Comparison of ENCODE assay signal across 8 cellular contexts in the genomic region with DNA sequence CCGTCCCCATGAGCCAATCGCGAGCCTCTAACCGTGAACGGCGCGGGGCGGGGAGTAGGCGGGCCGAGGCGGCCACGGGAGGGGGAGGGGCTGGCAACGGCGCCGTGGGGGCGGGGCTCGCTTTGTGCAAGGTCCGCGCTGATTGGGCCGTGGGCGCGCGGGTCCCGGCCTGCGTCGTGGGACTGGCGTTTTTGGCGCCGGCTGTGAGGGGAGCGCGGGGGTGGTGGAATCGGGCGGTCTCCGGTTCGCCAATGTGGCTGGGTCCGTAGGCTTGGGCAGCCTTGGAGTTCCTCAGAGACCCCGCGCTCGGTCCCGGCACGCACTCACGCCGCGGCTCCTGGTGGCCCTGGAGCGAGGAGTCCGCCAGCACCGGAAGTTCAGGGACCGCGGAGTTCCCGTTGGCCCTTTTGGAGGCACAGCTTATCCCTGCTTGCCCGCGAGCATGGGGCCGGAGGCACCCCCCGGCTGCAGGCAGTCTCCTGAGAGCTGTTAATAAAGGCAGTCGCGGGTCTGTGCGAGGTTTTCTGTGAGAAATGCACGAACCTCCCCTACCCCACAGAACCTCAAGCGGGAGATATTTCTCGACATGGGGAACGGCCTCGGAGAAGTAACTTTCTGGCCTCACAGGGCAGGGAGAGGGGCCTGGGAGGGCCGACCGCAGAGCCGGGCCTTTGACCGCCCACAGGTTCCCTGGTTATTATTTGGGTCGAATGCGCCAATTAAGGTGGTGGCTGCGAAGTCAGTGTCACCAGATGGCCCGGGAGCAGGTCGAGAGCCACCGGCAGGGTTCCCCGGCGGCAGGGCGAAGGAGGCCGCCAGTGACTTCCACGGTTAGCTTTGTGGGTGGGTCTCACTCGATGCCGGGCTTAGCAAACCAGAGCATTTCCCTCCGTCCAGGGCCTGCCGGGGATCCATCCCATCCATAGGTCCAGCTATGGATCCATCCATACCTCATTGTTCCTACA. TPM values are rescaled to one million over a fixed set of nuclear protein-coding genes. Genes with fewer than 3 reads are reported as not detected.
DNase-seq lines count a peak whose midpoint lies in the region; ATAC-seq and TF ChIP-seq lines count a peak whose summit lies in the region.

No MANE protein-coding gene starts in this region.

- POLR2A ChIA-PET in naive thymus-derived CD4-positive, alpha-beta T cell (lab: Charles Lee), result interaction anchor here (0.5 to 8.8 kb wide), 30 partner anchors 11 to 1086 kb away, joined by 3 to 130 read pairs (median 4); partner anchors contain the start of genes COPS7B, PDE6D and PTMA

- peak overlapping the region; percentile 87 for H3K4me2 ChIP-seq in OCI-LY1 (ENCODE audit: low read length)

- peak overlapping the region; percentile 96 to 100 (median 100) for H3K27ac Mint-ChIP-seq in naive thymus-derived CD4-positive, alpha-beta T cell
- H3K27ac Mint-ChIP-seq in stimulated activated effector memory CD8-positive, alpha-beta T cell treated with anti-CD3 and anti-CD28 coated beads, Interleukin-12 subunit alpha, Interleukin-12 subunit beta, amount 100 ng/mL, for 72 hours, result peak overlapping the region; percentile 100

- no peak overlapping the region for H2AFZ ChIP-seq in OCI-LY1 (ENCODE audit: low read length)

- CTCF ChIA-PET in naive thymus-derived CD4-positive, alpha-beta T cell (lab: Charles Lee), result interaction anchor here (1.2 to 4.2 kb wide), 5 partner anchors 12 to 137 kb away, joined by 3 to 20 read pairs (median 5); no protein-coding TSS in a partner anchor

- H3F3A ChIP-seq in OCI-LY1 (ENCODE audit: insufficient read depth, low read length), result no peaks in the 10 kb centered on the region; the same call in 1 of the 2 replicates

- peak in 1 of 4 donors; percentile 40 for TF ChIP-seq POLR2A in esophagus squamous epithelium (IDR thresholded peaks at IDR 0.05)

- H3K4me1 ChIP-seq in OCI-LY1 (ENCODE audit: insufficient read depth, low read length, severe bottlenecking), result peaks cover 26% of the 10 kb centered on the region
- H3K4me1 ChIP-seq in esophagus squamous epithelium, result peaks cover 5 to 49% (median 26%) of the 10 kb centered on the region in 3 donors
- peaks cover 26 to 28% of the 10 kb centered on the region in 2 donors for H3K4me1 ChIP-seq in naive thymus-derived CD4-positive, alpha-beta T cell (ENCODE audit: control insufficient read depth in 2 of 2, insufficient read depth in 2 of 2, low read length in 2 of 2)

- peaks cover 27% of the 10 kb centered on the region for H3K79me2 ChIP-seq in OCI-LY1 (ENCODE audit: insufficient read depth, low read length)

- peak overlapping the region; percentile 96 for H3K27ac ChIP-seq in 22Rv1
- H3K27ac ChIP-seq in OCI-LY1 (ENCODE audit: low read depth, low read length, poor library complexity, severe bottlenecking), result peak overlapping the region; percentile 61
- peak overlapping the region; percentile 91 to 99 (median 98) for H3K27ac ChIP-seq in esophagus squamous epithelium
- H3K27ac ChIP-seq in naive thymus-derived CD4-positive, alpha-beta T cell (ENCODE audit: low read depth, low read length), result peak overlapping the region; percentile 96

- H3K4me3 ChIP-seq in OCI-LY1 (ENCODE audit: low read depth, low read length, poor library complexity, severe bottlenecking), result peak overlapping the region; percentile 91
- H3K4me3 ChIP-seq in esophagus squamous epithelium, result peak overlapping the region; percentile 70 to 96 (median 83)
- H3K4me3 ChIP-seq in naive thymus-derived CD4-positive, alpha-beta T cell (ENCODE audit: low read length), result peak overlapping the region; percentile 65

- no peaks in the 10 kb centered on the region for H3K27me3 ChIP-seq in OCI-LY1 (ENCODE audit: insufficient read depth, low read length)
- no peaks in the 10 kb centered on the region for H3K27me3 ChIP-seq in esophagus squamous epithelium
- H3K27me3 ChIP-seq in naive thymus-derived CD4-positive, alpha-beta T cell (ENCODE audit: control insufficient read depth in 2 of 2, insufficient read depth in 2 of 2, low read length in 2 of 2), result no peaks in the 10 kb centered on the region

- peak overlapping the region; percentile 99 for H3K4me3 Mint-ChIP-seq in activated T-cell treated with anti-CD3 and anti-CD28 coated beads, Interleukin-2, amount 50 U/mL, for 4 hours
- H3K4me3 Mint-ChIP-seq in naive thymus-derived CD4-positive, alpha-beta T cell, result peak overlapping the region; percentile 90 to 99 (median 95)
- H3K4me3 Mint-ChIP-seq in stimulated activated effector memory CD8-positive, alpha-beta T cell treated with anti-CD3 and anti-CD28 coated beads, Interleukin-12 subunit alpha, Interleukin-12 subunit beta, amount 100 ng/mL, for 72 hours, result peak overlapping the region; percentile 90

- H3K36me3 ChIP-seq in OCI-LY1 (ENCODE audit: insufficient read depth, low read length) (peaks cover 42% of the 10 kb centered on the region), esophagus squamous epithelium (peaks cover 18 to 33% (median 26%) of the 10 kb centered on the region in 3 donors)
- H3K36me3 ChIP-seq in naive thymus-derived CD4-positive, alpha-beta T cell (ENCODE audit: control insufficient read depth in 2 of 3, insufficient read depth in 3 of 3, low read length in 3 of 3), result peaks cover 24 to 33% (median 33%) of the 10 kb centered on the region in 3 experiments

- H3K9me3 Mint-ChIP-seq in activated T-cell treated with anti-CD3 and anti-CD28 coated beads, Interleukin-2, amount 50 U/mL, for 4 hours, result no peaks in the 10 kb centered on the region
- peaks cover 0 to 3% (median 0%) of the 10 kb centered on the region in 11 donors for H3K9me3 Mint-ChIP-seq in naive thymus-derived CD4-positive, alpha-beta T cell
- H3K9me3 Mint-ChIP-seq in stimulated activated effector memory CD8-positive, alpha-beta T cell treated with anti-CD3 and anti-CD28 coated beads, Interleukin-12 subunit alpha, Interleukin-12 subunit beta, amount 100 ng/mL, for 72 hours, result no peaks in the 10 kb centered on the region

- H3K9ac ChIP-seq in OCI-LY1 (ENCODE audit: low read length), result peak overlapping the region; percentile 96

- peaks cover 42% of the 10 kb centered on the region for H3K4me1 Mint-ChIP-seq in activated T-cell treated with anti-CD3 and anti-CD28 coated beads, Interleukin-2, amount 50 U/mL, for 4 hours (ENCODE audit: low read depth)
- peaks cover 44 to 61% (median 46%) of the 10 kb centered on the region in 7 donors for H3K4me1 Mint-ChIP-seq in naive thymus-derived CD4-positive, alpha-beta T cell
- H3K4me1 Mint-ChIP-seq in stimulated activated effector memory CD8-positive, alpha-beta T cell treated with anti-CD3 and anti-CD28 coated beads, Interleukin-12 subunit alpha, Interleukin-12 subunit beta, amount 100 ng/mL, for 72 hours, result peaks cover 51% of the 10 kb centered on the region

- H3K9me3 ChIP-seq in OCI-LY1 (ENCODE audit: low read length) (no peaks in the 10 kb centered on the region), esophagus squamous epithelium (no peaks in the 10 kb centered on the region)
- no peaks in the 10 kb centered on the region for H3K9me3 ChIP-seq in naive thymus-derived CD4-positive, alpha-beta T cell (ENCODE audit: control insufficient read depth in 2 of 3, low read length in 3 of 3)

- ATAC-seq in GM18508 (IDR thresholded peaks at IDR 0.05; ENCODE audit: insufficient read depth, unreplicated experiment), result peak; percentile 6
- ATAC-seq in HG03457 (IDR thresholded peaks at IDR 0.05; ENCODE audit: unreplicated experiment), result peak; percentile 26
- peak; percentile 2 to 4 for ATAC-seq in activated T-cell treated with anti-CD3 and anti-CD28 coated beads, Interleukin-2, amount 50 U/mL, for 4 hours
- peak; percentile 94 for ATAC-seq in naive thymus-derived CD4-positive, alpha-beta T cell
- ATAC-seq in stimulated activated effector memory CD8-positive, alpha-beta T cell treated with anti-CD3 and anti-CD28 coated beads, Interleukin-12 subunit alpha, Interleukin-12 subunit beta, amount 100 ng/mL, for 72 hours, result peak; percentile 1

- intact Hi-C loops in esophagus squamous epithelium (cut with DNase I), result no loop called here
- intact Hi-C loops in naive thymus-derived CD4-positive, alpha-beta T cell (cut with micrococcal nuclease), result loop anchor here (1.0 to 5.0 kb wide), 15 partner anchors 13 to 1787 kb away; partner anchors contain the start of genes PDE6D (in 2 of the 2), PSMD1 (in 2 of the 2), ATG16L1 (in 1 of the 2) and EIF4E2 (in 1 of the 2)

- H4K20me1 ChIP-seq in OCI-LY1 (ENCODE audit: insufficient read depth, low read length), result peaks cover 2% of the 10 kb centered on the region; the same call in 1 of the 2 replicates

- peak; percentile 99 for DNase-seq in activated T-cell treated with anti-CD3 and anti-CD28 coated beads, Interleukin-2, amount 50 U/mL, for 4 hours
- peak; percentile 92 for DNase-seq in esophagus squamous epithelium (lab: John Stamatoyannopoulos, UW)
- DNase-seq in naive thymus-derived CD4-positive, alpha-beta T cell, result peak in 7 of 9 donors; percentile 94 to 99 (median 96)
- peak; percentile 97 for DNase-seq in stimulated activated effector memory CD8-positive, alpha-beta T cell treated with anti-CD3 and anti-CD28 coated beads, Interleukin-12 subunit alpha, Interleukin-12 subunit beta, amount 100 ng/mL, for 72 hours (ENCODE audit: low spot score in 2 of 2)

- H3K9me2 ChIP-seq in OCI-LY1 (ENCODE audit: low read depth, low read length), result no peaks in the 10 kb centered on the region

- peaks cover 35% of the 10 kb centered on the region for H3K36me3 Mint-ChIP-seq in activated T-cell treated with anti-CD3 and anti-CD28 coated beads, Interleukin-2, amount 50 U/mL, for 4 hours (ENCODE audit: insufficient read depth)
- peaks cover 22 to 37% (median 33%) of the 10 kb centered on the region in 5 donors for H3K36me3 Mint-ChIP-seq in naive thymus-derived CD4-positive, alpha-beta T cell
- peaks cover 48% of the 10 kb centered on the region for H3K36me3 Mint-ChIP-seq in stimulated activated effector memory CD8-positive, alpha-beta T cell treated with anti-CD3 and anti-CD28 coated beads, Interleukin-12 subunit alpha, Interleukin-12 subunit beta, amount 100 ng/mL, for 72 hours

- TF ChIP-seq CTCF in 22Rv1 (IDR thresholded peaks at IDR 0.05) (no peak), OCI-LY1 (IDR thresholded peaks at IDR 0.05; ENCODE audit: low read length) (no peak), esophagus squamous epithelium (IDR thresholded peaks at IDR 0.05) (no peak)

- no peaks in the 10 kb centered on the region for H3K27me3 Mint-ChIP-seq in activated T-cell treated with anti-CD3 and anti-CD28 coated beads, Interleukin-2, amount 50 U/mL, for 4 hours (ENCODE audit: low read depth)
- H3K27me3 Mint-ChIP-seq in naive thymus-derived CD4-positive, alpha-beta T cell, result no peaks in the 10 kb centered on the region

- 1 to 2% methylated on average over 13 to 16 of the region's 81 CpGs for WGBS in esophagus squamous epithelium, 2 donors

RNA-seq across cellular contexts. Expression of gene NCL, which starts 0.6 kb away (rescaled TPM):
- total RNA-seq in activated T-cell treated with anti-CD3 and anti-CD28 coated beads, Interleukin-2, amount 50 U/mL, for 4 hours, result 1,000 to 10,000 TPM; 1,928 to 2,267 (median 2,014) TPM
- 100 to 1,000 TPM; 104 to 220 (median 175) TPM for total RNA-seq in esophagus squamous epithelium
- total RNA-seq in naive thymus-derived CD4-positive, alpha-beta T cell, result 100 to 1,000 TPM; 411 to 647 (median 426) TPM
- polyA plus RNA-seq in naive thymus-derived CD4-positive, alpha-beta T cell, result 100 to 1,000 TPM; 470 to 662 TPM

Comparison
In these comparisons a context has a peak if more than half of its experiments do, and no peak if none do; other contexts are left out.
1. Peak in every context shown above with its lines: DNase-seq, ATAC-seq, H3K4me3 ChIP-seq and H3K27ac ChIP-seq.
2. ATAC-seq: peak in every context shown above with its lines; median percentile 94 in naive thymus-derived CD4-positive, alpha-beta T cell; 26 in HG03457; 6 in GM18508; 3 in activated T-cell treated with anti-CD3 and anti-CD28 coated beads, Interleukin-2, amount 50 U/mL, for 4 hours; 1 in stimulated activated effector memory CD8-positive, alpha-beta T cell treated with anti-CD3 and anti-CD28 coated beads, Interleukin-12 subunit alpha, Interleukin-12 subunit beta, amount 100 ng/mL, for 72 hours.